ENCODE assay signal across 1 cellular context in the genomic region with DNA sequence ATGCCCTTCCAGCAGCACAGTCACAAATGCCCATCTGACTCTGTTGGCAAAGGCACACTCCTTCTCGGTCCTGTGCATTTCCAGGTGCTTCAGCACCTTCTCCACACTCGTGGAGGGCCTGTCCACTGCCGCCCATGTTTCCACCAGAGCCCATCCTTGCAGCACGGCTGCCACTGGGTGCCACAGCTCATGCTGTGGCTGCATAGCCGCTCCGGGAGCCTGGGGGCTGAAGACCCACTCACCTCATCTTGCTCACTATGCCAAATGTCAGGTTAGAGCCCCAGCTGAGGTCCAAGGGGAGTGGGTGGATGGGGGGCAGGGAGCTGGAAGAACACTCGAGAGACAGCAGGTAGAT.
TF ChIP-seq lines count a peak whose summit lies in the region.

No MANE protein-coding gene starts in this region.

TF ChIP-seq in WTC11, 78 proteins besides CTCF, POLR2A, EP300 and RAD21 (continued from another document):
- TF ChIP-seq JAZF1 (CRISPR knock-in tag; IDR thresholded peaks at IDR 0.05) = no peak
- no peak for TF ChIP-seq ATF1 (CRISPR knock-in tag; IDR thresholded peaks at IDR 0.05)
